ENCODE assay signal across 1 cellular context in genomic region chr1:15066191-15066590, GRCh38.
TF ChIP-seq lines count a peak whose summit lies in the region.

No MANE protein-coding gene starts in this region.

TF ChIP-seq in IMR-90, 13 proteins besides CTCF, POLR2A, EP300 and RAD21:
- TF ChIP-seq ELK1 (IDR thresholded peaks at IDR 0.05; ENCODE audit: borderline replicate concordance, low read depth, low read length) = no peak
- TF ChIP-seq MXI1 (IDR thresholded peaks at IDR 0.05; ENCODE audit: borderline replicate concordance, low read depth, low read length) = no peak
- no peak for TF ChIP-seq CEBPB (IDR thresholded peaks at IDR 0.05; ENCODE audit: low read depth, low read length)
- TF ChIP-seq CHD1 (IDR thresholded peaks at IDR 0.05; ENCODE audit: low read depth, low read length) = no peak
- no peak for TF ChIP-seq RCOR1 (IDR thresholded peaks at IDR 0.05; ENCODE audit: insufficient replicate concordance, low read length)
- no peak for TF ChIP-seq MAZ (IDR thresholded peaks at IDR 0.05; ENCODE audit: borderline replicate concordance, low read depth, low read length)
- no peak for TF ChIP-seq NFE2L2 (IDR thresholded peaks at IDR 0.05; ENCODE audit: low read depth, low read length)
TF ChIP-seq in IMR-90: peak in this region for 0.
